In genomic region chrX:48676106-48676892, GRCh38 we compare ENCODE assay signal across 1 cellular context.
TF ChIP-seq lines count a peak whose summit lies in the region.

No MANE protein-coding gene starts in this region.

TF ChIP-seq in K562, 482 proteins besides CTCF, POLR2A, EP300 and RAD21 (continued from another document and continues in another):
- TF ChIP-seq BCLAF1 (IDR thresholded peaks at IDR 0.05; ENCODE audit: borderline replicate concordance in 1 of 2, control insufficient read depth in 1 of 2, low read depth in 2 of 2, low read length in 1 of 2) (peak in 1 of 2 experiments; percentile 68; a peak in 1 of 4 replicates), RB1 (IDR thresholded peaks at IDR 0.05; ENCODE audit: low read depth) (peak; percentile 49; the same call in 1 of the 2 replicates), TAF1 (IDR thresholded peaks at IDR 0.05; ENCODE audit: control insufficient read depth, extremely low read depth, insufficient read depth, low read length, severe bottlenecking) (peak; percentile 73), SFPQ (IDR thresholded peaks at IDR 0.05; ENCODE audit: low read depth, low read length) (no peak), NFXL1 (CRISPR knock-in tag; IDR thresholded peaks at IDR 0.05) (no peak), TBP (optimal IDR thresholded peaks at IDR 0.05; ENCODE audit: low read depth, low read length) (peak; percentile 51), CHD7 (IDR thresholded peaks at IDR 0.05; ENCODE audit: low read depth, low read length) (no peak), DIDO1 (tag; IDR thresholded peaks at IDR 0.05; ENCODE audit: low read depth) (no peak), IRF1 (CRISPR knock-in tag; IDR thresholded peaks at IDR 0.05; ENCODE audit: borderline replicate concordance) (no peak), SMAD2 (IDR thresholded peaks at IDR 0.05; ENCODE audit: low read depth, low read length) (no peak), GTF2F1 (IDR thresholded peaks at IDR 0.05; ENCODE audit: low read depth, low read length) (no peak), ZFX (CRISPR knock-in tag; IDR thresholded peaks at IDR 0.05) (peak; percentile 80), E2F4 (CRISPR knock-in tag; IDR thresholded peaks at IDR 0.05; ENCODE audit: low read depth) (no peak), PHB2 (IDR thresholded peaks at IDR 0.05; ENCODE audit: low read depth) (no peak), HBP1 (CRISPR knock-in tag; IDR thresholded peaks at IDR 0.05) (no peak), JUND (IDR thresholded peaks at IDR 0.05; ENCODE audit: borderline replicate concordance, low read depth, low read length) (peak; percentile 4; the same call in 1 of the 2 replicates), JUND (tag; IDR thresholded peaks at IDR 0.05; ENCODE audit: borderline replicate concordance, low read depth, low read length) (no peak; the same call in 2 of the 3 replicates), CHD2 (IDR thresholded peaks at IDR 0.05; ENCODE audit: low read depth, low read length) (no peak), RAD51 (IDR thresholded peaks at IDR 0.05; ENCODE audit: borderline replicate concordance, low read depth) (no peak), BRCA1 (IDR thresholded peaks at IDR 0.05) (no peak), BRCA1 (CRISPR knock-in tag; IDR thresholded peaks at IDR 0.05) (no peak), NFIX (CRISPR knock-in tag; IDR thresholded peaks at IDR 0.05; ENCODE audit: low read depth) (no peak), IRF2 (CRISPR knock-in tag; IDR thresholded peaks at IDR 0.05) (no peak), ELF4 (CRISPR knock-in tag; IDR thresholded peaks at IDR 0.05) (no peak), ZFPM2 (CRISPR knock-in tag; IDR thresholded peaks at IDR 0.05) (no peak), EP400 (IDR thresholded peaks at IDR 0.05) (peak; percentile 64; the same call in 1 of the 2 replicates), MECOM (CRISPR knock-in tag; IDR thresholded peaks at IDR 0.05) (no peak), SMAD1 (IDR thresholded peaks at IDR 0.05; ENCODE audit: low read depth, low read length, partially characterized antibody) (no peak), ZNF518B (CRISPR knock-in tag; IDR thresholded peaks at IDR 0.05) (no peak), ELF1 (tag; IDR thresholded peaks at IDR 0.05) (no peak), ID3 (CRISPR knock-in tag; IDR thresholded peaks at IDR 0.05) (no peak), ID3 (tag; IDR thresholded peaks at IDR 0.05) (no peak), DNMT1 (IDR thresholded peaks at IDR 0.05) (no peak), ZZZ3 (IDR thresholded peaks at IDR 0.05) (no peak), SNRNP70 (optimal IDR thresholded peaks at IDR 0.05; ENCODE audit: low read depth, low read length) (no peak)
